ENCODE assay signal across 8 cellular contexts in the genomic region with DNA sequence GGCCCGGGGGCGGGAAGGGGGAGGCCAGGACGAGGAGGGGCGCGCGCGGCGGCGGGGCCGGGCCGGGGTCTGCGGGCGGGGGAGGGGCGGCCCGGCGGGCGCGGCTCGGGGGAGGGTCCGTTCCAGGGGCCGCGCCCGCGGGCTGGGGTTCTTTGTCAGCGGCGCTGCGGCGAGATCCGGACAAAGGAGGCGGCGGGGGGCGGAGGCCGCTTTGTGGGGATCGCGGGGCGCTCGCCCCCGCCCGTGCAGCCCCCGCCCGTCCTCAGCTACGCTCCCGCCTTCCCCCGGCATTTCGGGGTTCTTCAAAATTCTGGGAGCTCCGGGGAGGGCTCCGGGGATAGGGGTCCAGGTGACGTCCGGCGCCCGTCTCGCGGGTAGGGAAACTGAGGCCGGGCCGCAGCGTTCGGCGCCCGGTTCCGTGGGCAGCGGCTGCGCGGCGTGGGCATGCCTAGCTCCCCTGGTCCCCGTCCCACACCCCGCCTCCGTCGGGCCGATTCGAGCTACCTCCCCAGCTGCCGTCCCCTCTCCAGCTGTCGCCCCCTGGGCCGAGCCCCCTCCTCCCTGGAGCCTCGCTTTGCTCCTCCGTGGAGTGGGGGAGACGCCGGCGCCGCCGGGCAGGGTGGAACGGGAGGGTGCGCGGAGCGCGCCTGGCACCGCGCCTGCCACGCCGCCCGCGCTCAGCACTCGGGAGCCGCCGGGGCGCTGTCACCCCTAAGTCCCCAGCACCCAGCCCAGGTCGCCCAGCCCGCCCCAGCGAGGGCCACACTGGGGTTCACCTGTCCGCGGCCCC. TPM values are rescaled to one million over a fixed set of nuclear protein-coding genes. Genes with fewer than 3 reads are reported as not detected.
DNase-seq lines count a peak whose midpoint lies in the region; ATAC-seq, FAIRE-seq and TF ChIP-seq lines count a peak whose summit lies in the region.

No MANE protein-coding gene starts in this region.

- ATAC-seq in HG03520 (IDR thresholded peaks at IDR 0.05; ENCODE audit: unreplicated experiment): no peak

- H3K79me2 ChIP-seq in astrocyte (ENCODE audit: insufficient read depth, low read length): peaks cover 48% of the 10 kb centered on the region
- peaks cover 12% of the 10 kb centered on the region for H3K79me2 ChIP-seq in keratinocyte (ENCODE audit: control insufficient read depth, insufficient read depth, low read length)

- intact Hi-C loops in posterior vena cava (cut with DNase I): no loop called here

- no peaks in the 10 kb centered on the region for H3K9me3 Mint-ChIP-seq in astrocyte (ENCODE audit: unreplicated experiment)

- peaks cover 14% of the 10 kb centered on the region for H3K4me1 ChIP-seq in astrocyte (ENCODE audit: insufficient read depth, low read length)
- peaks cover 2% of the 10 kb centered on the region for H3K4me1 ChIP-seq in keratinocyte (ENCODE audit: control insufficient read depth, extremely low read depth, insufficient read depth, low read length)
- H3K4me1 ChIP-seq in stomach smooth muscle (ENCODE audit: control insufficient read depth, insufficient read depth, low read length): peaks cover 48% of the 10 kb centered on the region

- DNase-seq in AG08395 (ENCODE audit: low spot score) (peak; percentile 24), astrocyte (ENCODE audit: low read depth) (no peak), keratinocyte (ENCODE audit: low read depth, low spot score) (no peak), iPS-NIHi11 (ENCODE audit: low spot score) (no peak), posterior vena cava (ENCODE audit: low spot score) (no peak)

- no peak for TF ChIP-seq EP300 in Ishikawa (IDR thresholded peaks at IDR 0.05; ENCODE audit: borderline replicate concordance)

- peaks cover 13% of the 10 kb centered on the region for H3K4me1 Mint-ChIP-seq in astrocyte (ENCODE audit: low read depth, unreplicated experiment)

- peaks cover 48% of the 10 kb centered on the region for H4K20me1 ChIP-seq in astrocyte (ENCODE audit: insufficient read depth, low read length)
- peaks cover 6% of the 10 kb centered on the region for H4K20me1 ChIP-seq in keratinocyte (ENCODE audit: control insufficient read depth, extremely low read depth, insufficient read depth, low read length)

- H3K9me3 ChIP-seq in astrocyte (ENCODE audit: insufficient read depth, low read depth, low read length) (no peaks in the 10 kb centered on the region), keratinocyte (ENCODE audit: control insufficient read depth, low read depth, low read length) (no peaks in the 10 kb centered on the region), stomach smooth muscle (ENCODE audit: control insufficient read depth in 2 of 2, low read length in 2 of 2) (no peaks in the 10 kb centered on the region)

- peak overlapping the region; percentile 91 for H3K4me2 ChIP-seq in astrocyte (ENCODE audit: low read length)
- peak overlapping the region; percentile 67 for H3K4me2 ChIP-seq in keratinocyte (ENCODE audit: control insufficient read depth, extremely low read depth, insufficient read depth, low read depth, low read length)

- H3K9ac ChIP-seq in astrocyte (ENCODE audit: low read length) (peak overlapping the region; percentile 84), keratinocyte (ENCODE audit: control insufficient read depth, extremely low read depth, insufficient read depth, low read length) (peak overlapping the region; percentile 66), stomach smooth muscle (ENCODE audit: low read length in 2 of 2) (peak overlapping the region; percentile 61 to 62)

- H3K27ac ChIP-seq in astrocyte (ENCODE audit: low read depth, low read length) (no peak overlapping the region), keratinocyte (ENCODE audit: control insufficient read depth, insufficient read depth, low read length) (no peak overlapping the region), stomach smooth muscle (ENCODE audit: low read length) (peak overlapping the region; percentile 66)

- no peaks in the 10 kb centered on the region for H3K27me3 ChIP-seq in astrocyte (ENCODE audit: insufficient read depth, low read length)
- no peaks in the 10 kb centered on the region for H3K27me3 ChIP-seq in keratinocyte (ENCODE audit: control insufficient read depth, extremely low read depth, insufficient read depth, low read length)
- no peaks in the 10 kb centered on the region for H3K27me3 ChIP-seq in stomach smooth muscle (ENCODE audit: control insufficient read depth in 1 of 2, insufficient read depth in 2 of 2, low read length in 2 of 2)

- TF ChIP-seq RAD21 in Ishikawa (IDR thresholded peaks at IDR 0.05; ENCODE audit: low read depth): no peak

- no peak for TF ChIP-seq CTCF in astrocyte (IDR thresholded peaks at IDR 0.05; ENCODE audit: insufficient read depth, low read depth, low read length)
- TF ChIP-seq CTCF in keratinocyte (optimal IDR thresholded peaks at IDR 0.05 in 1 of 3, IDR thresholded peaks at IDR 0.05 in 1 of 3, conservative IDR thresholded peaks at IDR 0.05 in 1 of 3; ENCODE audit: extremely low read depth in 1 of 3, insufficient read depth in 2 of 3, low read length in 3 of 3): no peak

- peak overlapping the region; percentile 65 for H3K4me3 ChIP-seq in astrocyte (ENCODE audit: insufficient read depth, low read depth, low read length)
- H3K4me3 ChIP-seq in keratinocyte (ENCODE audit: control insufficient read depth in 2 of 3, extremely low read depth in 1 of 3, insufficient read depth in 2 of 3, low read depth in 1 of 3, low read length in 3 of 3): peak overlapping the region; percentile 51 to 77 (median 73)
- H3K4me3 ChIP-seq in stomach smooth muscle (ENCODE audit: low read length in 2 of 2): peak overlapping the region; percentile 71 to 84

- dilution Hi-C loops in keratinocyte (cut with MboI; ENCODE audit: extremely low pct_ligation_motif_present, low sequenced_read_pairs): no loop called here

- FAIRE-seq in astrocyte (lab: Jason Lieb, UNC): no peak
- FAIRE-seq in keratinocyte (lab: Jason Lieb, UNC): no peak

- H3K9me1 ChIP-seq in keratinocyte (ENCODE audit: control insufficient read depth, extremely low read depth, insufficient read depth, low read length): no peaks in the 10 kb centered on the region

- no peak overlapping the region for H3K27ac Mint-ChIP-seq in astrocyte (ENCODE audit: unreplicated experiment)

- H3K36me3 ChIP-seq in astrocyte (ENCODE audit: insufficient read depth, low read length) (no peaks in the 10 kb centered on the region), keratinocyte (ENCODE audit: control insufficient read depth in 2 of 2, extremely low read depth in 1 of 2, insufficient read depth in 2 of 2, low read length in 2 of 2) (no peaks in the 10 kb centered on the region), stomach smooth muscle (ENCODE audit: control insufficient read depth in 2 of 2, insufficient read depth in 2 of 2, low read length in 2 of 2) (no peaks in the 10 kb centered on the region)

- no peaks in the 10 kb centered on the region for H3K36me3 Mint-ChIP-seq in astrocyte (ENCODE audit: low read depth, unreplicated experiment)

- H3K4me3 Mint-ChIP-seq in astrocyte (ENCODE audit: unreplicated experiment): peak overlapping the region; percentile 88

- H3K27me3 Mint-ChIP-seq in astrocyte (ENCODE audit: low read depth, unreplicated experiment): peaks cover 8% of the 10 kb centered on the region

- H2AFZ ChIP-seq in astrocyte (ENCODE audit: low read depth, low read length) (peak overlapping the region; percentile 66), keratinocyte (ENCODE audit: control insufficient read depth, low read length) (peak overlapping the region; percentile 33)

TF ChIP-seq in Ishikawa, 13 proteins besides CTCF, POLR2A, EP300 and RAD21:
- TF ChIP-seq TEAD4 (IDR thresholded peaks at IDR 0.05) (no peak), TAF1 (IDR thresholded peaks at IDR 0.05; ENCODE audit: low read depth) (no peak), CREB1 (IDR thresholded peaks at IDR 0.05; ENCODE audit: low read depth) (no peak), ZBTB7A (IDR thresholded peaks at IDR 0.05; ENCODE audit: low read depth) (peak; percentile 50; the same call in 1 of the 2 replicates), FOXM1 (IDR thresholded peaks at IDR 0.05; ENCODE audit: borderline replicate concordance, low read depth) (no peak)

RNA-seq across cellular contexts. Expression of a gene that starts 0.5 kb away (rescaled TPM):
- total RNA-seq in astrocyte: 12.2 and 16.7 TPM in 2 replicates
- polyA plus RNA-seq in keratinocyte: 15.9 to 18.1 TPM (median 17.3 TPM) in 3 replicates
- polyA plus RNA-seq in keratinocyte (2011; ENCODE audit: low read depth): 6.6 TPM
- polyA plus RNA-seq in keratinocyte (2011; cell fraction: cytosol; rRNA removed): 19.3 and 21.9 TPM in 2 replicates
- polyA plus RNA-seq in keratinocyte (2011; cell fraction: nucleus; rRNA removed): 16.5 and 16.8 TPM in 2 replicates
- polyA plus RNA-seq in keratinocyte (2012; ENCODE audit: low replicate concordance): 12.8 and 15.6 TPM in 2 replicates
- polyA minus RNA-seq in keratinocyte: 10.2 to 11.8 TPM (median 11.2 TPM) in 3 replicates
- polyA minus RNA-seq in keratinocyte (2011; cell fraction: cytosol; rRNA and poly(A)+ RNA removed): 17.3 TPM
- 6.4 and 10.1 TPM in 2 replicates for polyA minus RNA-seq in keratinocyte (2011; cell fraction: nucleus; rRNA and poly(A)+ RNA removed)
- total RNA-seq in posterior vena cava: 10 to 100 TPM; 17.9 to 19.7 TPM
